Comparison of ENCODE assay signal across 11 cellular contexts in genomic region chr3:115085197-115085865, GRCh38.
DNase-seq lines count a peak whose midpoint lies in the region; ATAC-seq and TF ChIP-seq lines count a peak whose summit lies in the region.
"Had no signal": no experiment of that assay in that cellular context is flagged by ENCODE, and none has a peak within 500 bp of the region (broad histone marks: within the 10 kb centered on the region; RNA-seq: fewer than 3 reads in every experiment).

No MANE protein-coding gene starts in this region.

- no peak overlapping the region for H2AK5ac ChIP-seq in mesendoderm (ENCODE audit: low read length)

- H3K36me3 Mint-ChIP-seq in activated T-helper 17 cell treated with anti-CD3 and anti-CD28 coated beads, Interleukin-2, amount 50 U/mL, for 72 hours (ENCODE audit: low read depth), result no peaks in the 10 kb centered on the region
- no peaks in the 10 kb centered on the region for H3K36me3 Mint-ChIP-seq in activated T-cell treated with anti-CD3 and anti-CD28 coated beads, Interleukin-2, amount 50 U/mL, for 24 hours (ENCODE audit: low read depth)

- H2BK120ac ChIP-seq in mesendoderm (ENCODE audit: low read depth, low read length), result no peak overlapping the region

- H3K4me1 ChIP-seq in BE2C (peaks cover 10% of the 10 kb centered on the region), mesendoderm (ENCODE audit: control insufficient read depth, low read depth, low read length) (no peaks in the 10 kb centered on the region)

- H3K4me3 ChIP-seq in BE2C (ENCODE audit: low read depth, low read length) (no peak overlapping the region), mesendoderm (ENCODE audit: low read length) (no peak overlapping the region)

- H2BK5ac ChIP-seq in mesendoderm (ENCODE audit: low read length), result no peak overlapping the region

- no peak overlapping the region for H3K27ac Mint-ChIP-seq in activated T-helper 17 cell treated with anti-CD3 and anti-CD28 coated beads, Interleukin-2, amount 50 U/mL, for 72 hours
- no peak overlapping the region for H3K27ac Mint-ChIP-seq in activated T-cell treated with anti-CD3 and anti-CD28 coated beads, Interleukin-2, amount 50 U/mL, for 24 hours
- H3K27ac Mint-ChIP-seq: activated T-helper 2 cell treated with anti-CD3 and anti-CD28 coated beads, Interferon-gamma antibody, Interleukin-2, Interleukin-4, amounts not matched to agents 10 μg/mL and 5 μg/mL and 100 μg/mL, durations not matched to agents 14 hours and 24 hours and 36 hours had no signal

- H3K9ac ChIP-seq in mesendoderm (ENCODE audit: low read length), result no peak overlapping the region

- H3K79me2 ChIP-seq in mesendoderm (ENCODE audit: control insufficient read depth, insufficient read depth, low read length), result no peaks in the 10 kb centered on the region

- no peak overlapping the region for H4K5ac ChIP-seq in mesendoderm (ENCODE audit: low read length)

- H3K18ac ChIP-seq in mesendoderm (ENCODE audit: low read length), result no peak overlapping the region

- H3K27ac ChIP-seq in cingulate gyrus (ENCODE audit: low read depth, low read length), result peak overlapping the region; percentile 82
- no peak overlapping the region for H3K27ac ChIP-seq in mesendoderm (ENCODE audit: low read depth, low read length)

- no peak overlapping the region for H2BK15ac ChIP-seq in mesendoderm (replicated peaks; ENCODE audit: low read depth)

- DNase-seq in BE2C, result no peak
- peak; percentile 26 for DNase-seq in mesendoderm
- no peak for DNase-seq in activated T-cell treated with anti-CD3 and anti-CD28 coated beads, Interleukin-2, amount 50 U/mL, for 48 hours
- no peak for DNase-seq in activated CD8-positive, alpha-beta memory T cell treated with anti-CD3 and anti-CD28 coated beads, Interleukin-2, amount 50 U/mL, for 48 hours
- DNase-seq in activated T-cell treated with anti-CD3 and anti-CD28 coated beads, Interleukin-2, amount 50 U/mL, for 24 hours, result no peak
- DNase-seq: Calu3; effector CD8-positive, alpha-beta T cell had no signal

- no peak overlapping the region for H3K4me3 Mint-ChIP-seq in activated T-helper 17 cell treated with anti-CD3 and anti-CD28 coated beads, Interleukin-2, amount 50 U/mL, for 72 hours
- no peak overlapping the region for H3K4me3 Mint-ChIP-seq in activated T-cell treated with anti-CD3 and anti-CD28 coated beads, Interleukin-2, amount 50 U/mL, for 24 hours

- H3K9me3 Mint-ChIP-seq in activated T-helper 17 cell treated with anti-CD3 and anti-CD28 coated beads, Interleukin-2, amount 50 U/mL, for 72 hours, result no peaks in the 10 kb centered on the region
- H3K9me3 Mint-ChIP-seq in activated T-cell treated with anti-CD3 and anti-CD28 coated beads, Interleukin-2, amount 50 U/mL, for 24 hours, result no peaks in the 10 kb centered on the region
- H3K9me3 Mint-ChIP-seq: activated T-helper 2 cell treated with anti-CD3 and anti-CD28 coated beads, Interferon-gamma antibody, Interleukin-2, Interleukin-4, amounts not matched to agents 10 μg/mL and 5 μg/mL and 100 μg/mL, durations not matched to agents 14 hours and 24 hours and 36 hours had no signal

- ATAC-seq in activated T-helper 17 cell treated with anti-CD3 and anti-CD28 coated beads, Interleukin-2, amount 50 U/mL, for 72 hours (replicated peaks), result no peak

- TF ChIP-seq CTCF in BE2C (IDR thresholded peaks at IDR 0.05; ENCODE audit: low read depth, low read length) (peak; percentile 55), LNCAP (IDR thresholded peaks at IDR 0.05) (peak; percentile 26; the same call in 1 of the 2 replicates)

- H3K79me1 ChIP-seq in mesendoderm (ENCODE audit: low read length), result no peaks in the 10 kb centered on the region

- H3K4me1 Mint-ChIP-seq in activated T-helper 17 cell treated with anti-CD3 and anti-CD28 coated beads, Interleukin-2, amount 50 U/mL, for 72 hours, result peaks cover 4% of the 10 kb centered on the region
- H3K4me1 Mint-ChIP-seq in activated T-cell treated with anti-CD3 and anti-CD28 coated beads, Interleukin-2, amount 50 U/mL, for 24 hours (ENCODE audit: low read depth), result peaks cover 47% of the 10 kb centered on the region

- no peak overlapping the region for H3K56ac ChIP-seq in mesendoderm (ENCODE audit: low read length)

- no peak overlapping the region for H4K8ac ChIP-seq in mesendoderm (ENCODE audit: low read depth, low read length)

- H3K23ac ChIP-seq in mesendoderm (ENCODE audit: low read length), result no peak overlapping the region

- H3K27me3 ChIP-seq in BE2C (no peaks in the 10 kb centered on the region), mesendoderm (ENCODE audit: insufficient read depth, low read length, poor library complexity) (no peaks in the 10 kb centered on the region)

- H3K4ac ChIP-seq in mesendoderm (ENCODE audit: low read depth, low read length), result no peak overlapping the region

- H3K36me3 ChIP-seq in BE2C (no peaks in the 10 kb centered on the region), mesendoderm (ENCODE audit: control insufficient read depth, insufficient read depth, low read length) (no peaks in the 10 kb centered on the region)

- no peaks in the 10 kb centered on the region for H3K27me3 Mint-ChIP-seq in activated T-helper 17 cell treated with anti-CD3 and anti-CD28 coated beads, Interleukin-2, amount 50 U/mL, for 72 hours
- no peaks in the 10 kb centered on the region for H3K27me3 Mint-ChIP-seq in activated T-cell treated with anti-CD3 and anti-CD28 coated beads, Interleukin-2, amount 50 U/mL, for 24 hours

- H3K9me3 ChIP-seq in BE2C, result no peaks in the 10 kb centered on the region

- H3K4me2 ChIP-seq in mesendoderm (ENCODE audit: low read length), result no peak overlapping the region

- WGBS in mesendoderm (ENCODE audit: extremely low coverage, insufficient coverage, low lambda C conversion rate), result no CpG with 5 or more reads among the region's 2 CpGs
